In genomic region chrX:65534450-65535292, GRCh38 we compare ENCODE assay signal across 1 cellular context.
TF ChIP-seq lines count a peak whose summit lies in the region.

LAS1L (minus strand) TSS chrX:65534787; CDS start chrX:65534715, 72 bp downstream.

TF ChIP-seq in HepG2, 621 proteins besides CTCF, POLR2A, EP300 and RAD21 (continued from another document and continues in another):
- TF ChIP-seq ZBTB25 (CRISPR knock-in tag; IDR thresholded peaks at IDR 0.05) (peak; percentile 81; the same call in 1 of the 2 replicates), ZNF556 (CRISPR knock-in tag; IDR thresholded peaks at IDR 0.05; ENCODE audit: borderline replicate concordance) (peak; percentile 51; the same call in 1 of the 2 replicates), MXD4 (CRISPR knock-in tag; IDR thresholded peaks at IDR 0.05) (peak; percentile 79), ZNF468 (CRISPR knock-in tag; IDR thresholded peaks at IDR 0.05) (no peak), FOXO1 (CRISPR knock-in tag; IDR thresholded peaks at IDR 0.05) (no peak), POGK (CRISPR knock-in tag; conservative IDR thresholded peaks at IDR 0.05) (peak; percentile 39; the same call in 1 of the 2 replicates), TRIM22 (IDR thresholded peaks at IDR 0.05) (no peak), YEATS4 (CRISPR knock-in tag; IDR thresholded peaks at IDR 0.05; ENCODE audit: borderline replicate concordance) (0 out of 2 replicates have a peak, but pooled peaks have one; percentile 37), ZNF841 (CRISPR knock-in tag; IDR thresholded peaks at IDR 0.05; ENCODE audit: borderline replicate concordance) (no peak), SP5 (CRISPR knock-in tag; IDR thresholded peaks at IDR 0.05; ENCODE audit: borderline replicate concordance, low read depth) (0 out of 2 replicates have a peak, but pooled peaks have one; percentile 23), KDM1A (CRISPR knock-in tag; IDR thresholded peaks at IDR 0.05) (no peak), ZNF136 (CRISPR knock-in tag; IDR thresholded peaks at IDR 0.05; ENCODE audit: low read depth) (no peak), ZNF83 (CRISPR knock-in tag; IDR thresholded peaks at IDR 0.05; ENCODE audit: borderline replicate concordance) (no peak), ISL2 (CRISPR knock-in tag; IDR thresholded peaks at IDR 0.05) (no peak), ZNF414 (CRISPR knock-in tag; IDR thresholded peaks at IDR 0.05) (no peak), MIXL1 (CRISPR knock-in tag; IDR thresholded peaks at IDR 0.05) (peak; percentile 54; the same call in 1 of the 2 replicates), SRSF9 (IDR thresholded peaks at IDR 0.05; ENCODE audit: borderline replicate concordance, insufficient read depth, low read depth, low read length, poor library complexity, severe bottlenecking) (no peak), TFDP1 (CRISPR knock-in tag; IDR thresholded peaks at IDR 0.05; ENCODE audit: borderline replicate concordance) (peak; percentile 73; the same call in 1 of the 2 replicates), ZNF3 (CRISPR knock-in tag; IDR thresholded peaks at IDR 0.05) (no peak), GFI1 (CRISPR knock-in tag; IDR thresholded peaks at IDR 0.05; ENCODE audit: borderline replicate concordance) (no peak), NFAT5 (CRISPR knock-in tag; IDR thresholded peaks at IDR 0.05) (0 out of 2 replicates have a peak, but pooled peaks have one; percentile 46), HDAC1 (CRISPR knock-in tag; IDR thresholded peaks at IDR 0.05) (peak; percentile 55; the same call in 1 of the 2 replicates), ZNF687 (CRISPR knock-in tag; IDR thresholded peaks at IDR 0.05) (peak; percentile 65), NBN (conservative IDR thresholded peaks at IDR 0.05) (no peak), ZNF180 (CRISPR knock-in tag; IDR thresholded peaks at IDR 0.05; ENCODE audit: borderline replicate concordance, low read depth) (no peak), ZNF879 (CRISPR knock-in tag; IDR thresholded peaks at IDR 0.05) (no peak), DR1 (CRISPR knock-in tag; IDR thresholded peaks at IDR 0.05) (peak; percentile 59), ZNF790 (CRISPR knock-in tag; IDR thresholded peaks at IDR 0.05; ENCODE audit: borderline replicate concordance) (no peak), MXD1 (CRISPR knock-in tag; IDR thresholded peaks at IDR 0.05) (0 out of 2 replicates have a peak, but pooled peaks have one; percentile 45), ZMYM2 (CRISPR knock-in tag; IDR thresholded peaks at IDR 0.05) (no peak), HOXA3 (CRISPR knock-in tag; IDR thresholded peaks at IDR 0.05) (peak; percentile 62), ZBTB7B (CRISPR knock-in tag; IDR thresholded peaks at IDR 0.05) (no peak), TCF7L2 (IDR thresholded peaks at IDR 0.05; ENCODE audit: low read depth, low read length) (no peak), ZFX (CRISPR knock-in tag; IDR thresholded peaks at IDR 0.05; ENCODE audit: low read depth) (peak; percentile 69; the same call in 1 of the 2 replicates), ZNF550 (CRISPR knock-in tag; IDR thresholded peaks at IDR 0.05; ENCODE audit: borderline replicate concordance) (no peak), ZNF749 (CRISPR knock-in tag; IDR thresholded peaks at IDR 0.05; ENCODE audit: borderline replicate concordance) (no peak), GATAD2A (CRISPR knock-in tag; IDR thresholded peaks at IDR 0.05) (no peak), DMAP1 (CRISPR knock-in tag; IDR thresholded peaks at IDR 0.05) (0 out of 2 replicates have a peak, but pooled peaks have one; percentile 37), PREB (CRISPR knock-in tag; IDR thresholded peaks at IDR 0.05) (no peak), CHD4 (IDR thresholded peaks at IDR 0.05; ENCODE audit: borderline replicate concordance, low read length) (no peak), GRHL1 (CRISPR knock-in tag; conservative IDR thresholded peaks at IDR 0.05) (no peak), NFYC (CRISPR knock-in tag; IDR thresholded peaks at IDR 0.05) (peak; percentile 94), ATF1 (CRISPR knock-in tag; IDR thresholded peaks at IDR 0.05) (peak; percentile 90), ZNF543 (CRISPR knock-in tag; IDR thresholded peaks at IDR 0.05) (no peak), WIZ (CRISPR knock-in tag; IDR thresholded peaks at IDR 0.05) (0 out of 2 replicates have a peak, but pooled peaks have one; percentile 36), EED (CRISPR knock-in tag; IDR thresholded peaks at IDR 0.05) (no peak)
